ENCODE assay signal across 8 cellular contexts in the genomic region with DNA sequence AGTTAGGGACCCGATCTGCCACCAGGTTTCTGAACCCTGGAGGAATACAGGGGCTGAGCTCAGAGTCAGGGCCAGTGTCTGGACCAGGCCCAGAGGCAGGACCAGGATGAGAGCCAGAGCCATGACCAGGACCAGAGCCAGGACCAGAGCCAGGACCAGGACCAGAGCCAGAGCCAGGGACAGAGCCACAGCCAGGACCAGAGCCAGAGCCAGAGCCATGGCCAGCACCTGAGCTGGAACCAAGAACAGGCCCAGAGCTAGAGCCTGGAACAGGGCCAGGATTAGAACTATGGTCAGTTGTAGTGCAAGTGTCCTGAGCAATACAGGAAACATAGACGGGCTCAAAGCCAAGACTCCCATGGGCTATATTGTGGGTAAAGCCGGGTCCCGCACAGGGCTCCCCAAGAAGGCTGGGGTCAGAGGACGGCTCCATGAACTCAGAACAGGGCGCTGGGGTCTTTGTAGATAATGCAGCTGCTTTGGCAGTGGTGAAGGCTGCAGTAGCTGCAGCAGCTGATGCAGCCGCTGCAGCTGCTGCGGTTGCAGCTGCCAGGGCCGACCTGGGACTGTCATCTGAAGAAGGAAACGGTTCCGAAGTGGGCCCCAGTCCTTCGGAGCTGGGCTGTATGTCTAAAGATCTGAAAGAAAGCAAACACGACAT. TPM values are rescaled to one million over a fixed set of nuclear protein-coding genes. Genes with fewer than 3 reads are reported as not detected.
DNase-seq lines count a peak whose midpoint lies in the region; ATAC-seq and TF ChIP-seq lines count a peak whose summit lies in the region.

No MANE protein-coding gene starts in this region.

- peaks cover 11% of the 10 kb centered on the region for H3K36me3 ChIP-seq in BJ (ENCODE audit: control insufficient read depth, insufficient read depth, low read length)

- H3K27ac Mint-ChIP-seq in natural killer cell = peak overlapping the region; percentile 95 to 98

- H3K27me3 ChIP-seq in BJ (ENCODE audit: control insufficient read depth, insufficient read depth, low read length) = no peaks in the 10 kb centered on the region
- H3K27me3 ChIP-seq in dorsolateral prefrontal cortex = no peaks in the 10 kb centered on the region

- TF ChIP-seq CTCF in BJ (IDR thresholded peaks at IDR 0.05; ENCODE audit: insufficient read depth, low read depth, low read length) = no peak
- no peak for TF ChIP-seq CTCF in dorsolateral prefrontal cortex (IDR thresholded peaks at IDR 0.05 in 54 of 56, conservative IDR thresholded peaks at IDR 0.05 in 2 of 56; ENCODE audit: low read depth in 1 of 56, partially characterized antibody in 56 of 56)
- TF ChIP-seq CTCF in natural killer cell (IDR thresholded peaks at IDR 0.05) = no peak

- H3K4me3 Mint-ChIP-seq in natural killer cell = peak overlapping the region; percentile 92

- no peak for DNase-seq in BJ (ENCODE audit: low read depth)
- DNase-seq in NCI-H2196 (lab: John Stamatoyannopoulos, UW; ENCODE audit: unreplicated experiment) = peak; percentile 56
- peak in 2 of 10 donors; percentile 44 to 71 for DNase-seq in dorsolateral prefrontal cortex
- DNase-seq in natural killer cell = no peak
- DNase-seq in ACHN = no peak

- no peaks in the 10 kb centered on the region for H3K9me3 Mint-ChIP-seq in natural killer cell

- intact Hi-C loops in dorsolateral prefrontal cortex (cut with DNase I) (loop anchor here (2.0 to 5.0 kb wide), 5 partner anchors 71 to 709 kb away; partner anchors contain the start of genes CCDC107 (in 1 of the 2), CREB3 (in 1 of the 2), RMRP (in 1 of the 2) and STOML2 (in 1 of the 2)), natural killer cell (cut with micrococcal nuclease) (loop anchor here (10.0 kb wide), 2 partner anchors 333 to 697 kb away; partner anchors contain the start of gene ATOSB)

- no peaks in the 10 kb centered on the region for H3K36me3 Mint-ChIP-seq in natural killer cell

- H3K4me1 Mint-ChIP-seq in natural killer cell = peaks cover 43 to 47% of the 10 kb centered on the region in 2 donors

- no peaks in the 10 kb centered on the region for H3K27me3 Mint-ChIP-seq in natural killer cell (ENCODE audit: low read depth in 2 of 2)

- CTCF ChIA-PET in BJ (lab: Yijun Ruan, JAX) = interaction anchor here (0.8 to 5.0 kb wide), 6 partner anchors 16 to 99 kb away, joined by 3 to 46 read pairs (median 12); partner anchors contain the start of genes FAM221B and NPR2

- POLR2A ChIA-PET in BJ (lab: Charles Lee) = interaction anchor here (0.6 kb wide), 1 partner anchor 17 kb away, joined by 3 read pairs; no protein-coding TSS in a partner anchor

- H3K4me3 ChIP-seq in BJ (ENCODE audit: low read depth, low read length) = peak overlapping the region; percentile 48
- H3K4me3 ChIP-seq in dorsolateral prefrontal cortex = peak overlapping the region; percentile 27 to 95 (median 72)

- no peak for ATAC-seq in natural killer cell
- no peak for ATAC-seq in GM21737 (IDR thresholded peaks at IDR 0.05; ENCODE audit: unreplicated experiment)
- ATAC-seq in HG03196 (IDR thresholded peaks at IDR 0.05; ENCODE audit: unreplicated experiment) = no peak
- no peak for ATAC-seq in HG03342 (IDR thresholded peaks at IDR 0.05; ENCODE audit: unreplicated experiment)

- H3K27ac ChIP-seq in dorsolateral prefrontal cortex = peak overlapping the region in 58 of 59 donors; percentile 35 to 100 (median 84)

- in situ Hi-C loops in ACHN (cut with HindIII; ENCODE audit: low pct_ligation_motif_present, low pct_unique_long_range_greater_than_20kb, low sequenced_read_pairs) = no loop called here

RNA-seq across cellular contexts. Expression of gene SPAG8, which starts 0.6 kb away (rescaled TPM):
- polyA plus RNA-seq in BJ (2011; rRNA removed) = 0.50 and 0.85 TPM in 2 replicates
- polyA minus RNA-seq in BJ (2011; rRNA and poly(A)+ RNA removed) = 0.31 and 0.62 TPM in 2 replicates
- total RNA-seq in dorsolateral prefrontal cortex (10 to 100 TPM in 42 of 120 experiments, 1 to 10 TPM in 78; 2.9 to 19.2 (median 9.0) TPM), natural killer cell (1 to 10 TPM; 2.0 to 2.4 (median 2.1) TPM)

RNA-seq across cellular contexts. Expression of gene HINT2, which starts 3.3 kb away (rescaled TPM):
- 20.9 and 30.0 TPM in 2 replicates for polyA plus RNA-seq in BJ (2011; rRNA removed)
- 3.6 and 3.9 TPM in 2 replicates for polyA minus RNA-seq in BJ (2011; rRNA and poly(A)+ RNA removed)
- 10 to 100 TPM; 16.1 to 49.1 (median 32.2) TPM for total RNA-seq in dorsolateral prefrontal cortex
- 10 to 100 TPM; 25.8 to 27.5 (median 25.9) TPM for total RNA-seq in natural killer cell

RNA-seq across cellular contexts. Expression of gene FAM221B, which starts 17.0 kb away (rescaled TPM):
- not detected in 2 replicates for polyA plus RNA-seq in BJ (2011; rRNA removed)
- not detected in 2 replicates for polyA minus RNA-seq in BJ (2011; rRNA and poly(A)+ RNA removed)
- total RNA-seq in dorsolateral prefrontal cortex (under 1 TPM in 2 of 120 experiments, not detected in 118; 0.26 to 0.75 TPM), natural killer cell (not detected)

RNA-seq across cellular contexts. Expression of gene TMEM8B, which starts 17.5 kb away (rescaled TPM):
- 3.4 and 5.6 TPM in 2 replicates for polyA plus RNA-seq in BJ (2011; rRNA removed)
- polyA minus RNA-seq in BJ (2011; rRNA and poly(A)+ RNA removed) = 3.4 and 3.6 TPM in 2 replicates
- total RNA-seq in dorsolateral prefrontal cortex (10 to 100 TPM; 40.1 to 83.0 (median 60.2) TPM), natural killer cell (1 to 10 TPM; 5.2 to 7.8 (median 5.4) TPM)

RNA-seq across cellular contexts. Expression of gene NPR2, which starts 20.1 kb away (rescaled TPM):
- polyA plus RNA-seq in BJ (2011; rRNA removed) = 30.1 and 33.4 TPM in 2 replicates
- polyA minus RNA-seq in BJ (2011; rRNA and poly(A)+ RNA removed) = 31.7 and 38.1 TPM in 2 replicates
- 10 to 100 TPM; 14.2 to 44.6 (median 25.2) TPM for total RNA-seq in dorsolateral prefrontal cortex
- 1 to 10 TPM; 2.1 to 2.7 (median 2.4) TPM for total RNA-seq in natural killer cell
